Comparison of ENCODE assay signal across 9 cellular contexts in the genomic region with DNA sequence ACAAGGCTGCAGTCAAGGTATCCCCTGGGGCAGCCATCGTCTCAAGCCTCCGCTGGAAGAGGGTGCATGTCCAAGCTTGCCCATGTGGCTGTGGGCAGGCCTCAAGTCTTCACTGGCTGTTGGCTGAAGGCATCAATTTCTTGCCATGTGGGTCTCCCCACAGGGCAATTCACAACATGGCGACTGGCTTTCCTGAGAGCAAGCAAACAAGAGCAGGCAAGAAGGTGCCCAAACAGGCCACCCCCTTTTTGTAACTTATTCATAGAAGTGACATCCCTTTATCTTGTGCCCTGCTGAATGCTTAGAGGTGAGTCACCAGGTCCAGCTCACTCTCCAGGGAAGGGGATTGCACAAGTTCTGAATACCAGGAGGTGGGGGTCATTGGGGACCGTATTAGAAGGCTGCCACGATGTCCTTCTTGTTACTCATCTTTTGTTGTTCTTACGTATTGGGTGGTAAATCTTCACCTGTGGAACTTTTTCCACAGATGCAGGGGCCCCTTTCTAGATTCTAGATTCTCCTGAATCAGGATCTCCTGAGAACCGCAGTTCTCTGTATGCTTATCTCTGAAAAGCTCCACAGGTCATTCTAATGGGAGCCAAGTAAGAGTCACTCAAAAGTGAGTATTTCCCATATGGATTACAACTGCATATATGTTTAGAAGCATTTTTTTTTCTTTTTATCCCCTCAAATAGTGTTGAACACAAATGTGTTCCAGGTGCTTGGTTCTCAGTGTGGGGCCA. TPM values are rescaled to one million over a fixed set of nuclear protein-coding genes. Genes with fewer than 3 reads are reported as not detected.
DNase-seq lines count a peak whose midpoint lies in the region; ATAC-seq and TF ChIP-seq lines count a peak whose summit lies in the region.
"Had no signal": no experiment of that assay in that cellular context is flagged by ENCODE, and none has a peak within 500 bp of the region (broad histone marks: within the 10 kb centered on the region; RNA-seq: fewer than 3 reads in every experiment).

No MANE protein-coding gene starts in this region.

- 0 out of 2 replicates have a peak overlapping the region, but pooled peaks have one; percentile 7 for H2AFZ ChIP-seq in Loucy (ENCODE audit: low read length)

- H3K4me3 Mint-ChIP-seq in CD8-positive, alpha-beta memory T cell: no peak overlapping the region
- H3K4me3 Mint-ChIP-seq: activated T-cell treated with anti-CD3 and anti-CD28 coated beads, Interleukin-2, amount 50 U/mL, for 24 hours had no signal

- peak; percentile 60 for ATAC-seq in mucosa of descending colon
- no peak for ATAC-seq in GM21737 (IDR thresholded peaks at IDR 0.05; ENCODE audit: unreplicated experiment)

- CTCF ChIA-PET in CD8-positive, alpha-beta memory T cell (lab: Charles Lee): interaction anchor here (0.9 to 2.5 kb wide), 2 partner anchors 18 to 216 kb away, joined by 3 to 9 read pairs; no protein-coding TSS in a partner anchor

- no peaks in the 10 kb centered on the region for H4K20me1 ChIP-seq in Loucy (ENCODE audit: insufficient read depth, low read length, poor library complexity, severe bottlenecking)

- H3K36me3 ChIP-seq in Loucy (ENCODE audit: insufficient read depth, low read length) (no peaks in the 10 kb centered on the region), mucosa of descending colon (ENCODE audit: low read depth) (no peaks in the 10 kb centered on the region), H7 (replicated peaks; ENCODE audit: control insufficient read depth, insufficient read depth, low read length) (no peaks in the 10 kb centered on the region)
- H3K36me3 ChIP-seq in CD8-positive, alpha-beta memory T cell (ENCODE audit: insufficient read depth, low read length): no peaks in the 10 kb centered on the region

- intact Hi-C loops in mucosa of descending colon (cut with DNase I, micrococcal nuclease): no loop called here

- no peaks in the 10 kb centered on the region for H3K9me2 ChIP-seq in Loucy (replicated peaks; ENCODE audit: low read depth, low read length)

- no peak overlapping the region for H3K4me3 ChIP-seq in Loucy (ENCODE audit: low read length, poor library complexity, severe bottlenecking)
- no peak overlapping the region for H3K4me3 ChIP-seq in mucosa of descending colon
- H3K4me3 ChIP-seq in CD8-positive, alpha-beta memory T cell (ENCODE audit: low read length): no peak overlapping the region
- H3K4me3 ChIP-seq in H7 (ENCODE audit: insufficient read depth, low read depth, low read length): no peak overlapping the region

- peaks cover 0 to 5% (median 2%) of the 10 kb centered on the region in 5 donors for H3K9me3 Mint-ChIP-seq in CD8-positive, alpha-beta memory T cell
- H3K9me3 Mint-ChIP-seq: activated T-cell treated with anti-CD3 and anti-CD28 coated beads, Interleukin-2, amount 50 U/mL, for 24 hours had no signal

- no peaks in the 10 kb centered on the region for H3K9me3 ChIP-seq in Loucy (ENCODE audit: insufficient read depth, low read depth, low read length)
- H3K9me3 ChIP-seq in mucosa of descending colon: no peaks in the 10 kb centered on the region
- no peaks in the 10 kb centered on the region for H3K9me3 ChIP-seq in CD8-positive, alpha-beta memory T cell (ENCODE audit: low read length)

- peaks cover 12 to 21% (median 18%) of the 10 kb centered on the region in 3 donors for H3K4me1 Mint-ChIP-seq in CD8-positive, alpha-beta memory T cell

- H3K79me2 ChIP-seq in Loucy (ENCODE audit: insufficient read depth, low read length): no peaks in the 10 kb centered on the region

- H3K27me3 ChIP-seq in Loucy (ENCODE audit: insufficient read depth, low read length, poor library complexity, severe bottlenecking): no peaks in the 10 kb centered on the region
- H3K27me3 ChIP-seq in CD8-positive, alpha-beta memory T cell (ENCODE audit: insufficient read depth, low read length, poor library complexity, severe bottlenecking): no peaks in the 10 kb centered on the region
- H3K27me3 ChIP-seq in H7 (ENCODE audit: control insufficient read depth, insufficient read depth, low read length): no peaks in the 10 kb centered on the region

- H3K4me1 ChIP-seq in Loucy (ENCODE audit: insufficient read depth, low read length, poor library complexity, severe bottlenecking) (peaks cover 41% of the 10 kb centered on the region), mucosa of descending colon (ENCODE audit: low read depth) (peaks cover 15% of the 10 kb centered on the region)
- H3K4me1 ChIP-seq in CD8-positive, alpha-beta memory T cell (ENCODE audit: insufficient read depth, low read length): no peaks in the 10 kb centered on the region

- H3K9ac ChIP-seq in Loucy (ENCODE audit: low read depth, low read length, poor library complexity, severe bottlenecking): no peak overlapping the region

- no peaks in the 10 kb centered on the region; the same call in 1 of the 2 replicates for H3F3A ChIP-seq in Loucy (ENCODE audit: low read depth)

- H3K27me3 Mint-ChIP-seq in CD8-positive, alpha-beta memory T cell: peaks cover 4 to 5% of the 10 kb centered on the region in 2 donors
- H3K27me3 Mint-ChIP-seq: activated T-cell treated with anti-CD3 and anti-CD28 coated beads, Interleukin-2, amount 50 U/mL, for 24 hours had no signal

- no peak overlapping the region for H3K4me2 ChIP-seq in Loucy (ENCODE audit: low read depth, low read length, poor library complexity, severe bottlenecking)

- H3K27ac Mint-ChIP-seq in CD8-positive, alpha-beta memory T cell: no peak overlapping the region
- H3K27ac Mint-ChIP-seq: activated T-cell treated with anti-CD3 and anti-CD28 coated beads, Interleukin-2, amount 50 U/mL, for 24 hours had no signal

- DNase-seq in AG08396 (ENCODE audit: low spot score) (peak; percentile 72), dermis blood vessel endothelial cell (peak; percentile 47), mucosa of descending colon (no peak), H7 (no peak)
- no peak for DNase-seq in CD8-positive, alpha-beta memory T cell
- DNase-seq in activated naive CD4-positive, alpha-beta T cell treated with Interleukin-2 at 50 U/mL for 16 hours: no peak
- DNase-seq: activated T-cell treated with anti-CD3 and anti-CD28 coated beads, Interleukin-2, amount 50 U/mL, for 24 hours had no signal

- no peaks in the 10 kb centered on the region for H3K36me3 Mint-ChIP-seq in CD8-positive, alpha-beta memory T cell

- POLR2A ChIA-PET in CD8-positive, alpha-beta memory T cell (lab: Charles Lee): no interaction called here

- H3K27ac ChIP-seq in CD8-positive, alpha-beta memory T cell (ENCODE audit: low read depth, low read length): no peak overlapping the region

- no peak for TF ChIP-seq CTCF in Loucy (conservative IDR thresholded peaks at IDR 0.05; ENCODE audit: low read length)
- TF ChIP-seq CTCF in mucosa of descending colon (IDR thresholded peaks at IDR 0.05): no peak

RNA-seq across cellular contexts. Expression of gene MICAL2, which starts 44.2 kb away (rescaled TPM):
- 110 and 124 TPM in 2 replicates for total RNA-seq in dermis blood vessel endothelial cell
- 100 to 1,000 TPM; 263 to 384 (median 312) TPM for total RNA-seq in mucosa of descending colon
- total RNA-seq in CD8-positive, alpha-beta memory T cell: 100 to 1,000 TPM; 146 to 147 TPM
- polyA plus RNA-seq in CD8-positive, alpha-beta memory T cell: 32.4 TPM
- total RNA-seq in H7 (2014; rRNA removed; shearing (Covaris generic)): 0.83 and 1.1 TPM in 2 replicates

RNA-seq across cellular contexts. Expression of gene DKK3, which starts 57.8 kb away (rescaled TPM):
- total RNA-seq in dermis blood vessel endothelial cell (107 and 156 TPM in 2 replicates), mucosa of descending colon (10 to 100 TPM in 2 of 3 donors, 1 to 10 TPM in 1; 9.1 to 52.9 (median 18.9) TPM)
- total RNA-seq in CD8-positive, alpha-beta memory T cell: 1 to 10 TPM; 2.4 to 2.7 TPM
- polyA plus RNA-seq in CD8-positive, alpha-beta memory T cell: 20.4 TPM
- total RNA-seq in H7 (2014; rRNA removed; shearing (Covaris generic)): 8.8 and 15.3 TPM in 2 replicates

Comparison
In these comparisons a context has a peak if more than half of its experiments do, and no peak if none do; other contexts are left out.
1. DNase-seq: peak in AG08396 (single experiment) and dermis blood vessel endothelial cell (single experiment); none in mucosa of descending colon (0 of 3), CD8-positive, alpha-beta memory T cell (0 of 5), activated naive CD4-positive, alpha-beta T cell treated with Interleukin-2 at 50 U/mL for 16 hours (single experiment) and H7 (single experiment).
2. RNA of gene MICAL2, which starts 44.2 kb away (total RNA-seq): 263 to 384 TPM in mucosa of descending colon, 146 to 147 TPM in CD8-positive, alpha-beta memory T cell and 110 to 124 TPM in dermis blood vessel endothelial cell; 0.83 to 1.1 TPM in H7; every median in the first group is over 10 times any median in the second.